Comparison of ENCODE assay signal across 1 cellular context in genomic region chr12:104576178-104576778, GRCh38.
A peak's percentile ranks its signal among the peaks of the same experiment; 100 is the strongest.
TF ChIP-seq lines count a peak whose summit lies in the region.

No MANE protein-coding gene starts in this region.

TF ChIP-seq in K562, 482 proteins besides CTCF, POLR2A, EP300 and RAD21 (continued from another document and continues in another):
- no peak for TF ChIP-seq RERE (CRISPR knock-in tag; IDR thresholded peaks at IDR 0.05; ENCODE audit: borderline replicate concordance)
- no peak for TF ChIP-seq WHSC1 (IDR thresholded peaks at IDR 0.05; ENCODE audit: low read length)
- no peak for TF ChIP-seq ZNF197 (CRISPR knock-in tag; IDR thresholded peaks at IDR 0.05; ENCODE audit: low read depth)
- TF ChIP-seq TCF7L2 (IDR thresholded peaks at IDR 0.05; ENCODE audit: low read depth, low read length) = no peak
- TF ChIP-seq CBX1 (IDR thresholded peaks at IDR 0.05; ENCODE audit: low read depth) = peak; percentile 79
- 0 out of 2 replicates have a peak, but pooled peaks have one; percentile 0 for TF ChIP-seq LCOR (CRISPR knock-in tag; IDR thresholded peaks at IDR 0.05)
- TF ChIP-seq ETV6 (IDR thresholded peaks at IDR 0.05; ENCODE audit: borderline replicate concordance in 1 of 2, low read depth in 2 of 2, low read length in 1 of 2) = no peak
- no peak for TF ChIP-seq ETV6 (CRISPR knock-in tag; IDR thresholded peaks at IDR 0.05; ENCODE audit: borderline replicate concordance)
- no peak for TF ChIP-seq ZNF23 (CRISPR knock-in tag; IDR thresholded peaks at IDR 0.05)
- no peak for TF ChIP-seq HSF4 (CRISPR knock-in tag; IDR thresholded peaks at IDR 0.05; ENCODE audit: borderline replicate concordance)
- TF ChIP-seq CHD4 (IDR thresholded peaks at IDR 0.05; ENCODE audit: insufficient read depth, insufficient replicate concordance, low read depth, low read length, poor library complexity, severe bottlenecking) = peak; percentile 51
- TF ChIP-seq USF1 (CRISPR knock-in tag; IDR thresholded peaks at IDR 0.05) = no peak
- no peak for TF ChIP-seq NEUROD1 (IDR thresholded peaks at IDR 0.05; ENCODE audit: borderline replicate concordance, low read depth, low read length, partially characterized antibody)
- no peak for TF ChIP-seq ZNF584 (CRISPR knock-in tag; IDR thresholded peaks at IDR 0.05; ENCODE audit: low read depth)
- TF ChIP-seq CLOCK (CRISPR knock-in tag; IDR thresholded peaks at IDR 0.05; ENCODE audit: borderline replicate concordance) = no peak
- TF ChIP-seq ZC3H11A (IDR thresholded peaks at IDR 0.05; ENCODE audit: low read depth, low read length) = no peak
- TF ChIP-seq MAFF (IDR thresholded peaks at IDR 0.05; ENCODE audit: low read length) = no peak
- no peak for TF ChIP-seq SOX6 (IDR thresholded peaks at IDR 0.05)
- no peak for TF ChIP-seq JUND (IDR thresholded peaks at IDR 0.05; ENCODE audit: borderline replicate concordance, low read depth, low read length)
- TF ChIP-seq JUND (tag; IDR thresholded peaks at IDR 0.05; ENCODE audit: borderline replicate concordance, low read depth, low read length) = no peak
- no peak for TF ChIP-seq IRF2 (CRISPR knock-in tag; IDR thresholded peaks at IDR 0.05)
- no peak for TF ChIP-seq RHOXF2B (CRISPR knock-in tag; conservative IDR thresholded peaks at IDR 0.05)
- TF ChIP-seq CCAR2 (IDR thresholded peaks at IDR 0.05; ENCODE audit: low read depth, low read length) = no peak
- TF ChIP-seq SRF (CRISPR knock-in tag; IDR thresholded peaks at IDR 0.05) = no peak
- peak; percentile 78; the same call in 1 of the 2 replicates for TF ChIP-seq HDAC2 (IDR thresholded peaks at IDR 0.05)
- no peak for TF ChIP-seq BRD9 (IDR thresholded peaks at IDR 0.05; ENCODE audit: low read depth, partially characterized antibody)
- TF ChIP-seq GMEB1 (CRISPR knock-in tag; IDR thresholded peaks at IDR 0.05) = no peak
- no peak for TF ChIP-seq CBX5 (IDR thresholded peaks at IDR 0.05; ENCODE audit: borderline replicate concordance, low read depth)
- TF ChIP-seq TOE1 (IDR thresholded peaks at IDR 0.05; ENCODE audit: borderline replicate concordance) = no peak
- no peak for TF ChIP-seq TOE1 (CRISPR knock-in tag; IDR thresholded peaks at IDR 0.05; ENCODE audit: borderline replicate concordance, low read depth)
- TF ChIP-seq SMARCA5 (IDR thresholded peaks at IDR 0.05) = peak; percentile 71
- no peak for TF ChIP-seq E4F1 (CRISPR knock-in tag; IDR thresholded peaks at IDR 0.05; ENCODE audit: borderline replicate concordance)
- TF ChIP-seq PKNOX1 (IDR thresholded peaks at IDR 0.05) = no peak
- TF ChIP-seq FOXK2 (conservative IDR thresholded peaks at IDR 0.05 in 1 of 2, IDR thresholded peaks at IDR 0.05 in 1 of 2; ENCODE audit: low read depth in 2 of 2) = no peak
- TF ChIP-seq SIX5 (IDR thresholded peaks at IDR 0.05; ENCODE audit: borderline replicate concordance in 1 of 2, insufficient read depth in 1 of 2, low read depth in 1 of 2, low read length in 2 of 2) = no peak
- no peak for TF ChIP-seq GTF2E2 (tag; IDR thresholded peaks at IDR 0.05)
- TF ChIP-seq ZNF277 (CRISPR knock-in tag; IDR thresholded peaks at IDR 0.05; ENCODE audit: borderline replicate concordance) = no peak
- no peak for TF ChIP-seq ZNF449 (CRISPR knock-in tag; IDR thresholded peaks at IDR 0.05)
- no peak for TF ChIP-seq ZNF512 (tag; IDR thresholded peaks at IDR 0.05)
- TF ChIP-seq ZNF143 (CRISPR knock-in tag; IDR thresholded peaks at IDR 0.05) = no peak
- TF ChIP-seq ZNF668 (CRISPR knock-in tag; IDR thresholded peaks at IDR 0.05) = no peak
- no peak for TF ChIP-seq ZC3H4 (CRISPR knock-in tag; IDR thresholded peaks at IDR 0.05; ENCODE audit: borderline replicate concordance)
